26 cellular contexts compared by ENCODE assay signal in genomic region chr2:165576409-165576808, GRCh38.
DNase-seq lines count a peak whose midpoint lies in the region; ATAC-seq and TF ChIP-seq lines count a peak whose summit lies in the region.
"Had no signal": no experiment of that assay in that cellular context is flagged by ENCODE, and none has a peak within 500 bp of the region (broad histone marks: within the 10 kb centered on the region; RNA-seq: fewer than 3 reads in every experiment).

No MANE protein-coding gene starts in this region.

- no peaks in the 10 kb centered on the region for H3K27me3 Mint-ChIP-seq in type B pancreatic cell
- peaks cover 5% of the 10 kb centered on the region for H3K27me3 Mint-ChIP-seq in activated naive CD8-positive, alpha-beta T cell treated with anti-CD3 and anti-CD28 coated beads for 36 hours
- H3K27me3 Mint-ChIP-seq: CD4-positive, alpha-beta memory T cell had no signal

- no peak overlapping the region for H4K91ac ChIP-seq in mesenchymal stem cell (ENCODE audit: low read length)

- no peak overlapping the region for H2BK120ac ChIP-seq in mesenchymal stem cell (ENCODE audit: low read depth, low read length)

- DNase-seq in NCI-H2171 treated with DMSO at 0.1 percent for 48 hours (lab: John Stamatoyannopoulos, UW) (peak; percentile 57), NCI-H2171 (lab: John Stamatoyannopoulos, UW) (no peak), SK-MEL-5 (ENCODE audit: low read depth, low spot score) (peak; percentile 37), mesenchymal stem cell (peak; percentile 40), type B pancreatic cell (ENCODE audit: extremely low spot score, unreplicated experiment) (no peak), cerebellum (ENCODE audit: low spot score) (no peak)
- no peak for DNase-seq in activated naive CD8-positive, alpha-beta T cell treated with anti-CD3 and anti-CD28 coated beads for 36 hours
- no peak for DNase-seq in stimulated activated effector memory CD8-positive, alpha-beta T cell treated with anti-CD3 and anti-CD28 coated beads, Interleukin-12 subunit alpha, Interleukin-12 subunit beta, amount 100 ng/mL, for 72 hours (ENCODE audit: low spot score in 2 of 2)
- DNase-seq: activated CD4-positive, alpha-beta T cell treated with anti-CD3 and anti-CD28 coated beads, Interleukin-2, amount 50 U/mL, for 48 hours; activated CD4-positive, CD25-positive, alpha-beta regulatory T cell; activated naive CD4-positive, alpha-beta T cell treated with anti-CD3 and anti-CD28 coated beads, Interleukin-2, amount 10 ng/mL, durations not matched to agents 7 days and 5 days; amygdala; CD4-positive, alpha-beta memory T cell; effector CD8-positive, alpha-beta T cell; GF-D8; H7; NCI-H1048; NCI-H2029; NCI-H446 treated with DMSO at 0.1 percent for 48 hours; NK-92 treated with Interleukin-12 subunit alpha and Interleukin-12 subunit beta, amount 100 ng/mL, for 24 hours; SIG-M5; T-helper 1 cell; tibial artery had no signal

- H3K27ac Mint-ChIP-seq in type B pancreatic cell: peak overlapping the region; percentile 57
- no peak overlapping the region for H3K27ac Mint-ChIP-seq in activated naive CD8-positive, alpha-beta T cell treated with anti-CD3 and anti-CD28 coated beads for 36 hours
- no peak overlapping the region for H3K27ac Mint-ChIP-seq in stimulated activated effector memory CD8-positive, alpha-beta T cell treated with anti-CD3 and anti-CD28 coated beads, Interleukin-12 subunit alpha, Interleukin-12 subunit beta, amount 100 ng/mL, for 72 hours
- H3K27ac Mint-ChIP-seq: activated naive CD4-positive, alpha-beta T cell treated with anti-CD3 and anti-CD28 coated beads, Interleukin-2, amount 10 ng/mL, durations not matched to agents 7 days and 5 days; activated T-helper 1 cell treated with anti-CD3 and anti-CD28 coated beads, Interleukin-12 subunit alpha, Interleukin-12 subunit beta, Interleukin-2, Interleukin-4 antibody, amounts not matched to agents 30 ng/mL and 10 ng/mL and 1 ng/mL, durations not matched to agents 14 hours and 24 hours and 36 hours; CD4-positive, alpha-beta memory T cell had no signal

- H4K8ac ChIP-seq in mesenchymal stem cell (ENCODE audit: low read length): no peak overlapping the region

- H3K9ac ChIP-seq in mesenchymal stem cell (ENCODE audit: low read length): no peak overlapping the region

- H3K4me2 ChIP-seq in mesenchymal stem cell (ENCODE audit: low read length, poor library complexity, severe bottlenecking): no peak overlapping the region

- no peak overlapping the region for H2AFZ ChIP-seq in mesenchymal stem cell (ENCODE audit: low read depth, low read length)

- in situ Hi-C loops in SK-MEL-5 (cut with HindIII; ENCODE audit: low pct_unique_long_range_greater_than_20kb, low sequenced_read_pairs): no loop called here

- peak overlapping the region; percentile 75 for H3K4me3 Mint-ChIP-seq in type B pancreatic cell
- H3K4me3 Mint-ChIP-seq in activated naive CD8-positive, alpha-beta T cell treated with anti-CD3 and anti-CD28 coated beads for 36 hours: no peak overlapping the region
- H3K4me3 Mint-ChIP-seq in stimulated activated effector memory CD8-positive, alpha-beta T cell treated with anti-CD3 and anti-CD28 coated beads, Interleukin-12 subunit alpha, Interleukin-12 subunit beta, amount 100 ng/mL, for 72 hours: no peak overlapping the region
- H3K4me3 Mint-ChIP-seq: activated naive CD4-positive, alpha-beta T cell treated with anti-CD3 and anti-CD28 coated beads, Interleukin-2, amount 10 ng/mL, durations not matched to agents 7 days and 5 days; activated T-helper 1 cell treated with anti-CD3 and anti-CD28 coated beads, Interleukin-12 subunit alpha, Interleukin-12 subunit beta, Interleukin-2, Interleukin-4 antibody, amounts not matched to agents 30 ng/mL and 10 ng/mL and 1 ng/mL, durations not matched to agents 14 hours and 24 hours and 36 hours; CD4-positive, alpha-beta memory T cell had no signal

- 0% methylated on average over 1 of the region's 3 CpGs for WGBS in mesenchymal stem cell

- H3K79me1 ChIP-seq in mesenchymal stem cell (replicated peaks; ENCODE audit: low read length, poor library complexity, severe bottlenecking): peaks cover 2% of the 10 kb centered on the region

- H3K4ac ChIP-seq in mesenchymal stem cell (ENCODE audit: low read depth in 1 of 2, low read length in 2 of 2): no peak overlapping the region

- no peak overlapping the region for H2BK15ac ChIP-seq in mesenchymal stem cell (ENCODE audit: low read depth, poor library complexity, severe bottlenecking)

- H3K9me3 ChIP-seq in mesenchymal stem cell (ENCODE audit: control insufficient read depth, low read length): no peaks in the 10 kb centered on the region
- H3K9me3 ChIP-seq: breast epithelium, tibial artery had no signal

- no peak for TF ChIP-seq CTCF in type B pancreatic cell (conservative IDR thresholded peaks at IDR 0.05)

- H3K4me1 ChIP-seq in mesenchymal stem cell (ENCODE audit: control insufficient read depth, insufficient read depth, low read depth, low read length): no peaks in the 10 kb centered on the region
- H3K4me1 ChIP-seq: breast epithelium had no signal

- no peak overlapping the region for H2AK5ac ChIP-seq in mesenchymal stem cell (ENCODE audit: low read length, severe bottlenecking)

- peaks cover 37% of the 10 kb centered on the region for H3K4me1 Mint-ChIP-seq in type B pancreatic cell (ENCODE audit: unreplicated experiment)
- no peaks in the 10 kb centered on the region for H3K4me1 Mint-ChIP-seq in activated naive CD8-positive, alpha-beta T cell treated with anti-CD3 and anti-CD28 coated beads for 36 hours
- no peaks in the 10 kb centered on the region for H3K4me1 Mint-ChIP-seq in stimulated activated effector memory CD8-positive, alpha-beta T cell treated with anti-CD3 and anti-CD28 coated beads, Interleukin-12 subunit alpha, Interleukin-12 subunit beta, amount 100 ng/mL, for 72 hours
- H3K4me1 Mint-ChIP-seq: activated naive CD4-positive, alpha-beta T cell treated with anti-CD3 and anti-CD28 coated beads, Interleukin-2, amount 10 ng/mL, durations not matched to agents 7 days and 5 days; CD4-positive, alpha-beta memory T cell had no signal

- H3K27me3 ChIP-seq in mesenchymal stem cell (ENCODE audit: control insufficient read depth in 1 of 2, insufficient read depth in 1 of 2, low read length in 2 of 2): no peaks in the 10 kb centered on the region
- H3K27me3 ChIP-seq: breast epithelium, tibial artery had no signal

- H3K14ac ChIP-seq in mesenchymal stem cell (ENCODE audit: low read length in 2 of 2): no peak overlapping the region

- no peak for ATAC-seq in stimulated activated effector memory CD8-positive, alpha-beta T cell treated with anti-CD3 and anti-CD28 coated beads, Interleukin-12 subunit alpha, Interleukin-12 subunit beta, amount 100 ng/mL, for 72 hours
- ATAC-seq: Panc1 had no signal

- H3K36me3 Mint-ChIP-seq in type B pancreatic cell: peaks cover 5% of the 10 kb centered on the region
- no peaks in the 10 kb centered on the region for H3K36me3 Mint-ChIP-seq in activated naive CD8-positive, alpha-beta T cell treated with anti-CD3 and anti-CD28 coated beads for 36 hours
- H3K36me3 Mint-ChIP-seq in stimulated activated effector memory CD8-positive, alpha-beta T cell treated with anti-CD3 and anti-CD28 coated beads, Interleukin-12 subunit alpha, Interleukin-12 subunit beta, amount 100 ng/mL, for 72 hours: no peaks in the 10 kb centered on the region
- H3K36me3 Mint-ChIP-seq: activated naive CD4-positive, alpha-beta T cell treated with anti-CD3 and anti-CD28 coated beads, Interleukin-2, amount 10 ng/mL, durations not matched to agents 7 days and 5 days; CD4-positive, alpha-beta memory T cell had no signal

- H2BK5ac ChIP-seq in mesenchymal stem cell (ENCODE audit: low read depth, low read length, poor library complexity, severe bottlenecking): no peak overlapping the region

- H3K36me3 ChIP-seq in mesenchymal stem cell (ENCODE audit: control insufficient read depth in 1 of 2, insufficient read depth in 2 of 2, low read depth in 1 of 2, low read length in 2 of 2): no peaks in the 10 kb centered on the region
- H3K36me3 ChIP-seq: breast epithelium, tibial artery had no signal

- H3K9me3 Mint-ChIP-seq in type B pancreatic cell: peaks cover 6% of the 10 kb centered on the region
- no peaks in the 10 kb centered on the region for H3K9me3 Mint-ChIP-seq in activated naive CD8-positive, alpha-beta T cell treated with anti-CD3 and anti-CD28 coated beads for 36 hours
- H3K9me3 Mint-ChIP-seq in stimulated activated effector memory CD8-positive, alpha-beta T cell treated with anti-CD3 and anti-CD28 coated beads, Interleukin-12 subunit alpha, Interleukin-12 subunit beta, amount 100 ng/mL, for 72 hours: no peaks in the 10 kb centered on the region
- H3K9me3 Mint-ChIP-seq: activated naive CD4-positive, alpha-beta T cell treated with anti-CD3 and anti-CD28 coated beads, Interleukin-2, amount 10 ng/mL, durations not matched to agents 7 days and 5 days; activated T-helper 1 cell treated with anti-CD3 and anti-CD28 coated beads, Interleukin-12 subunit alpha, Interleukin-12 subunit beta, Interleukin-2, Interleukin-4 antibody, amounts not matched to agents 30 ng/mL and 10 ng/mL and 1 ng/mL, durations not matched to agents 14 hours and 24 hours and 36 hours; CD4-positive, alpha-beta memory T cell had no signal

- no peak overlapping the region for H2BK12ac ChIP-seq in mesenchymal stem cell (ENCODE audit: low read length in 2 of 2)

- no peak overlapping the region for H3K18ac ChIP-seq in mesenchymal stem cell (ENCODE audit: low read depth in 1 of 2, low read length in 2 of 2)

- H3K23ac ChIP-seq in mesenchymal stem cell (ENCODE audit: low read length in 2 of 2): no peak overlapping the region

- H3K27ac ChIP-seq in mesenchymal stem cell (ENCODE audit: low read length, poor library complexity, severe bottlenecking): no peak overlapping the region
- H3K27ac ChIP-seq: tibial artery had no signal

- H3K4me3 ChIP-seq in mesenchymal stem cell (ENCODE audit: insufficient read depth in 1 of 2, low read depth in 1 of 2, low read length in 2 of 2): no peak overlapping the region
- H3K4me3 ChIP-seq: breast epithelium, tibial artery had no signal

Comparison
In these comparisons a context has a peak if more than half of its experiments do, and no peak if none do; other contexts are left out.
1. DNase-seq: peak in NCI-H2171 treated with DMSO at 0.1 percent for 48 hours (single experiment), SK-MEL-5 (single experiment) and mesenchymal stem cell (single experiment); none in NCI-H2171 (single experiment), type B pancreatic cell (single experiment), cerebellum (single experiment), activated naive CD8-positive, alpha-beta T cell treated with anti-CD3 and anti-CD28 coated beads for 36 hours (single experiment) and stimulated activated effector memory CD8-positive, alpha-beta T cell treated with anti-CD3 and anti-CD28 coated beads, Interleukin-12 subunit alpha, Interleukin-12 subunit beta, amount 100 ng/mL, for 72 hours (0 of 2).